ENCODE assay signal across 8 cellular contexts in the genomic region with DNA sequence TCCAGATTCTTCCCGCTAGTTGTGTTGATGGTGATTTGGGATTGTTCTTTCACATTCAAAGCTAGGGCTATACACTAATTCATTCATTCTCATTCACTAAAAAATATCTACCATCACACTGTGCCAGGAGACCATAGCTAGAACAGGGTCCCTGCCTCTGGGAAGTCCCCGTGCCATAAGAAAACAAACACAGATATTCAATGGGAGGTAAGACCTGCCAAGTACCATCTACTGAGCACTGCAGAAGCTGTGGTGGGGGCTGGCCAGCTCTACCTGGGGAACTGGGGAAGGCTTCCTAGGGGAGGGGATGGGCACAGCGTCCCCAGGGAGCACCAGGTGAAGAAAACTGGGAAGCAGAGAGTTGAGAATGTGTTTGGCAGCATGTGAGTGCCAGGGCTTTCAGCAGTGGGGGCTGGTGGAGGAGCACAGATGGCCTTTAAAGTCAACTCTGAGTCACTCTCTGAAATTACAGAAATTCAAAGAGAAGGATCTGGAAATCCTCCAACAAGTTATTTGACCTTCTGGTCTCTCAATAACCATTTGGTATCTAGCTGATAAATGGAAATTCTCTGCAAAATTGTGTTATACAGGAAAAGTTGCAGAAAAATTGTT.
DNase-seq lines count a peak whose midpoint lies in the region; ATAC-seq, FAIRE-seq and TF ChIP-seq lines count a peak whose summit lies in the region.

No MANE protein-coding gene starts in this region.

- intact Hi-C loops in left cardiac atrium (cut with DNase I) (no loop called here), colonic mucosa (cut with DNase I) (no loop called here)

- H3K4me3 ChIP-seq in colonic mucosa, result no peak overlapping the region

- H3K36me3 ChIP-seq in colonic mucosa, result no peaks in the 10 kb centered on the region

- DNase-seq in stimulated activated CD4-positive, alpha-beta T cell treated with anti-CD3 and anti-CD28 coated beads, Interleukin-4, amount 100 ng/mL, for 1 hour, result peak; percentile 4
- no peak for DNase-seq in stimulated activated CD4-positive, alpha-beta T cell treated with anti-CD3 and anti-CD28 coated beads, Interleukin-2, amount 100 ng/mL, for 24 hours
- DNase-seq in activated T-cell treated with anti-CD3 and anti-CD28 coated beads, Interleukin-2, amount 50 U/mL, for 1 hour, result peak; percentile 35
- DNase-seq in left cardiac atrium, result peak; percentile 41
- DNase-seq in urothelium cell line (ENCODE audit: low spot score), result peak; percentile 72
- DNase-seq in NCI-H748 (lab: John Stamatoyannopoulos, UW; ENCODE audit: unreplicated experiment), result no peak
- no peak for DNase-seq in colonic mucosa

- H3K4me1 ChIP-seq in colonic mucosa, result no peaks in the 10 kb centered on the region

- FAIRE-seq in urothelium cell line (lab: Jason Lieb, UNC), result no peak

- H3K27me3 ChIP-seq in colonic mucosa, result no peaks in the 10 kb centered on the region

- ATAC-seq in left cardiac atrium (peak; percentile 41 to 81), HG03342 (IDR thresholded peaks at IDR 0.05; ENCODE audit: unreplicated experiment) (no peak)

- TF ChIP-seq CTCF in colonic mucosa (IDR thresholded peaks at IDR 0.05), result no peak

- H3K9me3 ChIP-seq in colonic mucosa, result no peaks in the 10 kb centered on the region

- H3K27ac ChIP-seq in colonic mucosa, result no peak overlapping the region

- H3K9ac ChIP-seq in colonic mucosa (ENCODE audit: low read depth in 2 of 2, low read length in 2 of 2), result no peak overlapping the region

Comparison
In these comparisons a context has a peak if more than half of its experiments do, and no peak if none do; other contexts are left out.
1. DNase-seq: peak in stimulated activated CD4-positive, alpha-beta T cell treated with anti-CD3 and anti-CD28 coated beads, Interleukin-4, amount 100 ng/mL, for 1 hour (single experiment), activated T-cell treated with anti-CD3 and anti-CD28 coated beads, Interleukin-2, amount 50 U/mL, for 1 hour (single experiment), left cardiac atrium (single experiment) and urothelium cell line (single experiment); none in stimulated activated CD4-positive, alpha-beta T cell treated with anti-CD3 and anti-CD28 coated beads, Interleukin-2, amount 100 ng/mL, for 24 hours (0 of 2), NCI-H748 (single experiment) and colonic mucosa (single experiment).